8 cellular contexts compared by ENCODE assay signal in genomic region chr1:109483658-109484518, GRCh38. TPM values are rescaled to one million over a fixed set of nuclear protein-coding genes. Genes with fewer than 3 reads are reported as not detected.
A peak's percentile ranks its signal among the peaks of the same experiment; 100 is the strongest.
DNase-seq lines count a peak whose midpoint lies in the region; ATAC-seq and TF ChIP-seq lines count a peak whose summit lies in the region.

TSS of gene ATXN7L2 (plus strand) at chr1:109483905. CDS start at chr1:109483954, 49 bp downstream.

- H3K4me3 ChIP-seq in right atrium auricular region (peak within 1 kb of the TSS; percentile 70 to 78), uterus (peak within 1 kb of the TSS; percentile 63 to 92)

- ATAC-seq in GM18498 (IDR thresholded peaks at IDR 0.05; ENCODE audit: unreplicated experiment): peak; percentile 83
- ATAC-seq in HG02885 (IDR thresholded peaks at IDR 0.05; ENCODE audit: poor library complexity, unreplicated experiment): peak; percentile 82

- TF ChIP-seq CTCF in right atrium auricular region (IDR thresholded peaks at IDR 0.05) (no peak), uterus (IDR thresholded peaks at IDR 0.05) (peak in 2 of 4 experiments; percentile 15 to 19)

- DNase-seq in NCI-H1694 treated with DMSO at 0.1 percent for 48 hours (lab: John Stamatoyannopoulos, UW): peak; percentile 95
- DNase-seq in T-helper 2 cell: peak; percentile 84 to 95 (median 88)
- peak; percentile 52 to 97 (median 91) for DNase-seq in amygdala (lab: John Stamatoyannopoulos, UW)
- DNase-seq in right atrium auricular region (ENCODE audit: low spot score): peak; percentile 87
- DNase-seq in putamen (ENCODE audit: low spot score): peak; percentile 94
- DNase-seq in uterus: peak; percentile 92 to 94

- intact Hi-C loops in uterus (cut with DNase I; ENCODE audit: low total_unique reads): loop anchor here (10.0 kb wide), 1 partner anchor 59 kb away; the partner anchor contains the start of gene PSMA5

- H3K27ac ChIP-seq in right atrium auricular region (peak within 1 kb of the TSS; percentile 86 to 92), uterus (peak within 1 kb of the TSS; percentile 95 to 99)

- H3K36me3 ChIP-seq in right atrium auricular region (peaks cover 5% of the 10 kb centered on the region), uterus (no peaks in the 10 kb centered on the region)

- H3K9me3 ChIP-seq in right atrium auricular region (no peaks in the 10 kb centered on the region), uterus (no peaks in the 10 kb centered on the region)

- peak; percentile 43 to 77 for TF ChIP-seq POLR2A in uterus (IDR thresholded peaks at IDR 0.05)

- H3K27me3 ChIP-seq in right atrium auricular region: no peaks in the 10 kb centered on the region
- H3K27me3 ChIP-seq in uterus: peaks cover 0 to 4% of the 10 kb centered on the region in 2 donors

- H3K4me1 ChIP-seq in right atrium auricular region (peaks cover 0 to 18% of the 10 kb centered on the region in 2 donors), uterus (peaks cover 0 to 11% of the 10 kb centered on the region in 2 donors)

RNA-seq across cellular contexts. Expression of gene ATXN7L2, which starts in this region (rescaled TPM):
- total RNA-seq in right atrium auricular region: 1 to 10 TPM; 2.4 to 3.5 TPM
- total RNA-seq in uterus: 1 to 10 TPM; 4.1 to 6.7 (median 4.7) TPM

Comparison
In these comparisons a context has a peak if more than half of its experiments do, and no peak if none do; other contexts are left out.
1. Peak in every context shown above with its lines: DNase-seq, ATAC-seq, H3K4me3 ChIP-seq and H3K27ac ChIP-seq.